22 cellular contexts compared by ENCODE assay signal in the genomic region with DNA sequence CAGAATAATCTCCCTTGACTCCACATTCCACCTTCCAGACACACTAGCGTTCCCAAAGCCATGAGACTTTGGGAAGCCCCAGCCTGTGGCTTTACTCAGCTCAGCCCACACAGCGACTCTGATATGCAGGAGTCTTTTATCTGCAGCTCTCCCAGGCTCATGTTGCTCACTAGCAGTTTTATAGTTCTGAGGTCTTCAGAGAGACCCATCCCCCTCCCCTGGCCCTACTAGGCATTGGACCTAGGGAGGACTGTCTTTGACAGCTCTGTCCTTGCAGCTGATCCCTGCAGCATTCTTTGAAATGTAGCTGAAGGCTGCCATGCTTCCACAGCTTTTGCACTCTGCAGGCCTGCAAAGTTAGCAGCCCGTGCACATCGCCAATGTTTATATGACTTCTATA. TPM values are rescaled to one million over a fixed set of nuclear protein-coding genes. Genes with fewer than 3 reads are reported as not detected.
DNase-seq lines count a peak whose midpoint lies in the region; ATAC-seq, FAIRE-seq and TF ChIP-seq lines count a peak whose summit lies in the region.
"Had no signal": no experiment of that assay in that cellular context is flagged by ENCODE, and none has a peak within 500 bp of the region (broad histone marks: within the 10 kb centered on the region; RNA-seq: fewer than 3 reads in every experiment).

No MANE protein-coding gene starts in this region.

- H3K9me3 ChIP-seq in H1 (ENCODE audit: insufficient read depth in 2 of 2, low read depth in 1 of 2, low read length in 1 of 2) = peaks cover 0 to 3% of the 10 kb centered on the region in 2 experiments; a peak in 1 of 4 replicates
- H3K9me3 ChIP-seq in neural progenitor cell (ENCODE audit: low read depth) = no peaks in the 10 kb centered on the region
- H3K9me3 ChIP-seq in body of pancreas = no peaks in the 10 kb centered on the region
- H3K9me3 ChIP-seq in mesenchymal stem cell (ENCODE audit: control insufficient read depth, low read length) = peaks cover 42% of the 10 kb centered on the region
- H3K9me3 ChIP-seq: HAP-1 had no signal

- H3K23ac ChIP-seq in H1 (ENCODE audit: insufficient read length) (no peak overlapping the region), mesenchymal stem cell (ENCODE audit: low read length in 2 of 2) (no peak overlapping the region)

- no peak overlapping the region for H2BK20ac ChIP-seq in H1 (ENCODE audit: low read length)

- no peaks in the 10 kb centered on the region for H3K4me1 ChIP-seq in H1 (replicated peaks in 1 of 4; ENCODE audit: control insufficient read depth in 3 of 4, insufficient read depth in 4 of 4, low read length in 3 of 4)
- H3K4me1 ChIP-seq in neural progenitor cell = no peaks in the 10 kb centered on the region
- no peaks in the 10 kb centered on the region for H3K4me1 ChIP-seq in body of pancreas
- no peaks in the 10 kb centered on the region for H3K4me1 ChIP-seq in mesenchymal stem cell (ENCODE audit: control insufficient read depth, insufficient read depth, low read depth, low read length)
- H3K4me1 ChIP-seq: BLaER1, HAP-1 had no signal

- no peak overlapping the region for H3K4me3 ChIP-seq in H1 (ENCODE audit: extremely low read depth in 1 of 4, insufficient read depth in 2 of 4, low read depth in 3 of 4, low read length in 4 of 4)
- H3K4me3 ChIP-seq in neural progenitor cell = no peak overlapping the region
- H3K4me3 ChIP-seq in dorsolateral prefrontal cortex = no peak overlapping the region
- no peak overlapping the region for H3K4me3 ChIP-seq in body of pancreas
- H3K4me3 ChIP-seq in mesenchymal stem cell (ENCODE audit: insufficient read depth in 1 of 2, low read depth in 1 of 2, low read length in 2 of 2) = no peak overlapping the region
- H3K4me3 ChIP-seq: BLaER1, HAP-1 had no signal

- peaks cover 11% of the 10 kb centered on the region for H3K9me3 Mint-ChIP-seq in neural progenitor cell

- H3K4me2 ChIP-seq in H1 (ENCODE audit: insufficient read depth in 1 of 2, low read depth in 2 of 2, low read length in 2 of 2) (no peak overlapping the region), neural progenitor cell (no peak overlapping the region), mesenchymal stem cell (ENCODE audit: low read length, poor library complexity, severe bottlenecking) (no peak overlapping the region)
- H3K4me2 ChIP-seq: BLaER1 had no signal

- H3K9ac ChIP-seq in H1 (replicated peaks in 1 of 4; ENCODE audit: extremely low read depth in 1 of 4, low read depth in 3 of 4, low read length in 3 of 4) (no peak overlapping the region), neural progenitor cell (no peak overlapping the region), mesenchymal stem cell (ENCODE audit: low read length) (no peak overlapping the region)
- H3K9ac ChIP-seq: BLaER1 had no signal

- CTCF ChIA-PET in H1 (lab: Charles Lee; ENCODE audit: partially characterized antibody) = interaction anchor here (0.7 kb wide), 1 partner anchor 982 kb away, joined by 3 read pairs; no protein-coding TSS in a partner anchor

- TF ChIP-seq CTCF in H1 (IDR thresholded peaks at IDR 0.05; ENCODE audit: control extremely low read depth in 1 of 3, insufficient read depth in 1 of 3, low read depth in 1 of 3, low read length in 3 of 3) (no peak), neural progenitor cell (IDR thresholded peaks at IDR 0.05) (no peak), dorsolateral prefrontal cortex (IDR thresholded peaks at IDR 0.05 in 54 of 56, conservative IDR thresholded peaks at IDR 0.05 in 2 of 56; ENCODE audit: low read depth in 1 of 56, partially characterized antibody in 56 of 56) (no peak), body of pancreas (IDR thresholded peaks at IDR 0.05) (no peak)

- H3K27me3 ChIP-seq in H1 (replicated peaks in 1 of 4; ENCODE audit: control insufficient read depth in 3 of 4, extremely low read depth in 1 of 4, insufficient read depth in 3 of 4, low read length in 3 of 4) (no peaks in the 10 kb centered on the region), neural progenitor cell (no peaks in the 10 kb centered on the region), dorsolateral prefrontal cortex (no peaks in the 10 kb centered on the region), body of pancreas (no peaks in the 10 kb centered on the region), mesenchymal stem cell (ENCODE audit: control insufficient read depth in 1 of 2, insufficient read depth in 1 of 2, low read length in 2 of 2) (no peaks in the 10 kb centered on the region)
- H3K27me3 ChIP-seq: BLaER1 had no signal

- POLR2A ChIA-PET in H1 (lab: Charles Lee; ENCODE audit: partially characterized antibody) = no interaction called here

- no peak overlapping the region for H4K5ac ChIP-seq in H1 (ENCODE audit: insufficient read length, low read depth, low read length)

- H3K4me1 Mint-ChIP-seq in neural progenitor cell = no peaks in the 10 kb centered on the region
- H3K4me1 Mint-ChIP-seq: CD14-positive monocyte; CD4-positive, alpha-beta memory T cell had no signal

- no peak overlapping the region for H3K14ac ChIP-seq in H1 (ENCODE audit: insufficient read length)
- no peak overlapping the region for H3K14ac ChIP-seq in mesenchymal stem cell (ENCODE audit: low read length in 2 of 2)

- H3K4ac ChIP-seq in H1 (replicated peaks; ENCODE audit: insufficient read length, low read depth, low read length) = no peak overlapping the region
- H3K4ac ChIP-seq in mesenchymal stem cell (ENCODE audit: low read depth in 1 of 2, low read length in 2 of 2) = no peak overlapping the region

- H3K79me1 ChIP-seq in H1 (ENCODE audit: low read depth, low read length) (no peaks in the 10 kb centered on the region), mesenchymal stem cell (replicated peaks; ENCODE audit: low read length, poor library complexity, severe bottlenecking) (no peaks in the 10 kb centered on the region)

- H3K79me2 ChIP-seq in H1 (ENCODE audit: control insufficient read depth in 1 of 2, insufficient read depth in 2 of 2, low read length in 2 of 2) = no peaks in the 10 kb centered on the region
- no peaks in the 10 kb centered on the region for H3K79me2 ChIP-seq in neural progenitor cell (ENCODE audit: low read depth)

- H2BK5ac ChIP-seq in H1 (ENCODE audit: low read depth, low read length) (no peak overlapping the region), mesenchymal stem cell (ENCODE audit: low read depth, low read length, poor library complexity, severe bottlenecking) (no peak overlapping the region)

- H3K18ac ChIP-seq in H1 (ENCODE audit: extremely low read depth, low read length) (no peak overlapping the region), mesenchymal stem cell (ENCODE audit: low read depth in 1 of 2, low read length in 2 of 2) (no peak overlapping the region)

- H3K4me3 Mint-ChIP-seq in neural progenitor cell = peak overlapping the region; percentile 41
- H3K4me3 Mint-ChIP-seq: CD14-positive monocyte; CD4-positive, alpha-beta memory T cell had no signal

- H3K27ac ChIP-seq in H1 (ENCODE audit: low read depth, low read length) (no peak overlapping the region), neural progenitor cell (no peak overlapping the region), dorsolateral prefrontal cortex (no peak overlapping the region), body of pancreas (no peak overlapping the region), mesenchymal stem cell (ENCODE audit: low read length, poor library complexity, severe bottlenecking) (no peak overlapping the region)
- H3K27ac ChIP-seq: 22Rv1, BLaER1 had no signal

- ATAC-seq in body of pancreas = no peak

- H2BK15ac ChIP-seq in H1 (ENCODE audit: low read length) = no peak overlapping the region
- no peak overlapping the region for H2BK15ac ChIP-seq in mesenchymal stem cell (ENCODE audit: low read depth, poor library complexity, severe bottlenecking)

- TF ChIP-seq POLR2A in H1 (IDR thresholded peaks at IDR 0.05; ENCODE audit: control extremely low read depth in 1 of 2, low read depth in 2 of 2, low read length in 2 of 2) (no peak), body of pancreas (IDR thresholded peaks at IDR 0.05) (no peak)

- DNase-seq in A172 (ENCODE audit: low spot score) (peak; percentile 2), H1 (ENCODE audit: low read depth in 1 of 2, low spot score in 2 of 2) (no peak), islet precursor cell (peak; percentile 63), neural progenitor cell (ENCODE audit: low spot score) (no peak), dorsolateral prefrontal cortex (no peak), body of pancreas (no peak), mesenchymal stem cell (no peak)
- DNase-seq: CD4-positive, alpha-beta memory T cell; DMS153; DMS79; GDM1 had no signal

- TF ChIP-seq EP300 in H1 (IDR thresholded peaks at IDR 0.05; ENCODE audit: borderline replicate concordance in 1 of 2, low read depth in 2 of 2, low read length in 2 of 2) = no peak

- no peaks in the 10 kb centered on the region for H3F3A ChIP-seq in neural progenitor cell (ENCODE audit: low read depth)

- TF ChIP-seq RAD21 in H1 (IDR thresholded peaks at IDR 0.05 in 1 of 2, conservative IDR thresholded peaks at IDR 0.05 in 1 of 2; ENCODE audit: low read depth in 2 of 2, low read length in 2 of 2) = no peak

- no peaks in the 10 kb centered on the region for H3K23me2 ChIP-seq in H1 (ENCODE audit: low read depth, low read length)

- H4K91ac ChIP-seq in H1 (replicated peaks; ENCODE audit: insufficient read length, low read length) (no peak overlapping the region), mesenchymal stem cell (ENCODE audit: low read length) (no peak overlapping the region)

- FAIRE-seq in H1 (lab: Jason Lieb, UNC) = no peak
- FAIRE-seq: GM12892, GM18507 had no signal

- H4K20me1 ChIP-seq in H1 (replicated peaks in 1 of 2; ENCODE audit: control insufficient read depth in 1 of 2, insufficient read depth in 2 of 2, low read length in 2 of 2) = no peaks in the 10 kb centered on the region
- H4K20me1 ChIP-seq in neural progenitor cell (ENCODE audit: low read depth) = no peaks in the 10 kb centered on the region
- H4K20me1 ChIP-seq: BLaER1 had no signal

- no peaks in the 10 kb centered on the region for H3K36me3 ChIP-seq in H1 (ENCODE audit: control insufficient read depth in 2 of 4, insufficient read depth in 4 of 4, low read length in 3 of 4)
- H3K36me3 ChIP-seq in neural progenitor cell = no peaks in the 10 kb centered on the region
- no peaks in the 10 kb centered on the region for H3K36me3 ChIP-seq in body of pancreas (replicated peaks in 1 of 2; ENCODE audit: insufficient read depth in 1 of 2, low read depth in 2 of 2)
- H3K36me3 ChIP-seq in mesenchymal stem cell (ENCODE audit: control insufficient read depth in 1 of 2, insufficient read depth in 2 of 2, low read depth in 1 of 2, low read length in 2 of 2) = no peaks in the 10 kb centered on the region
- H3K36me3 ChIP-seq: BLaER1, HAP-1 had no signal

- WGBS in H1 (ENCODE audit: extremely low coverage in 1 of 2, insufficient coverage in 1 of 2, insufficient read length in 1 of 2, insufficient replicate concordance in 2 of 2, low coverage in 1 of 2, low lambda C conversion rate in 2 of 2, missing lambda C conversion rate in 1 of 2), 2 experiments = 92% methylated on average over 4 of the region's 4 CpGs; no CpG with 5 or more reads in 1 of the 2 experiments
- WGBS in body of pancreas, 2 donors = 68 to 80% methylated on average over 4 of the region's 4 CpGs
- WGBS in mesenchymal stem cell = 72% methylated on average over 4 of the region's 4 CpGs

- H3K36me3 Mint-ChIP-seq in neural progenitor cell = no peaks in the 10 kb centered on the region
- H3K36me3 Mint-ChIP-seq: CD14-positive monocyte; CD4-positive, alpha-beta memory T cell had no signal

- H3K27ac Mint-ChIP-seq in neural progenitor cell = no peak overlapping the region
- H3K27ac Mint-ChIP-seq: CD4-positive, alpha-beta memory T cell had no signal

- H2BK12ac ChIP-seq in H1 (ENCODE audit: low read depth, low read length) (no peak overlapping the region), mesenchymal stem cell (ENCODE audit: low read length in 2 of 2) (no peak overlapping the region)

- no peak overlapping the region for H4K8ac ChIP-seq in H1 (ENCODE audit: extremely low read depth, insufficient read depth, low read length)
- no peak overlapping the region for H4K8ac ChIP-seq in mesenchymal stem cell (ENCODE audit: low read length)

- H3K56ac ChIP-seq in H1 (replicated peaks; ENCODE audit: insufficient read length, low read depth, low read length) = no peak overlapping the region

- no peaks in the 10 kb centered on the region for H3K27me3 Mint-ChIP-seq in neural progenitor cell (ENCODE audit: insufficient read depth, low read depth)
- H3K27me3 Mint-ChIP-seq: CD4-positive, alpha-beta memory T cell had no signal

- H2AFZ ChIP-seq in H1 (ENCODE audit: low read length) (peak overlapping the region; percentile 53; the same call in 1 of the 2 replicates), neural progenitor cell (replicated peaks) (no peak overlapping the region), mesenchymal stem cell (ENCODE audit: low read depth, low read length) (no peak overlapping the region)

- no peak overlapping the region for H2AK5ac ChIP-seq in H1 (ENCODE audit: low read depth, low read length)
- no peak overlapping the region for H2AK5ac ChIP-seq in mesenchymal stem cell (ENCODE audit: low read length, severe bottlenecking)

- intact Hi-C loops in dorsolateral prefrontal cortex (cut with DNase I) (no loop called here), body of pancreas (cut with DNase I) (no loop called here)

- H2BK120ac ChIP-seq in H1 (replicated peaks; ENCODE audit: low read depth, low read length) = no peak overlapping the region
- H2BK120ac ChIP-seq in mesenchymal stem cell (ENCODE audit: low read depth, low read length) = no peak overlapping the region

RNA-seq across cellular contexts. Expression of a gene that starts 19.9 kb away (rescaled TPM):
- total RNA-seq in A172 (2014; rRNA removed; shearing (Covaris generic)) = not detected in 2 replicates
- not detected in 2 replicates for total RNA-seq in H1 (2021; fragmentation: NEBNext Ultra II Directional; extraction: Animal tissue kit (Norgen Biotek cat#: 25700))
- polyA plus RNA-seq in H1 (2011; rRNA removed) = not detected in 2 replicates
- not detected for polyA plus RNA-seq in H1 (2011; cell fraction: cytosol; rRNA removed)
- polyA plus RNA-seq in H1 (2011; cell fraction: nucleus; rRNA removed) = not detected
- not detected in 4 replicates for polyA plus RNA-seq in H1 (2012, experiment 1 of 2)
- polyA plus RNA-seq in H1 (2012, experiment 2 of 2) = not detected
- not detected for polyA plus RNA-seq in H1 (2013, experiment 1 of 2)
- not detected for polyA plus RNA-seq in H1 (2013, experiment 2 of 2)
- not detected in 2 replicates for polyA minus RNA-seq in H1 (2011; rRNA and poly(A)+ RNA removed)
- polyA minus RNA-seq in H1 (2011; cell fraction: cytosol; rRNA and poly(A)+ RNA removed) = not detected
- not detected for polyA minus RNA-seq in H1 (2011; cell fraction: nucleus; rRNA and poly(A)+ RNA removed)
- total RNA-seq in neural progenitor cell (ENCODE audit: low replicate concordance) = not detected in 2 replicates
- not detected for total RNA-seq in dorsolateral prefrontal cortex
- total RNA-seq in body of pancreas = not detected
- polyA plus RNA-seq in mesenchymal stem cell (2013, experiment 1 of 2) = not detected
- not detected for polyA plus RNA-seq in mesenchymal stem cell (2013, experiment 2 of 2)
- total RNA-seq: A673; CD4-positive, alpha-beta memory T cell; Daoy; H4; HT-29 had no signal
- polyA plus RNA-seq: AG04450; CD14-positive monocyte; CD4-positive, alpha-beta memory T cell had no signal

Comparison
In these comparisons a context has a peak if more than half of its experiments do, and no peak if none do; other contexts are left out.
1. DNase-seq: peak in A172 (single experiment) and islet precursor cell (single experiment); none in H1 (0 of 2), neural progenitor cell (single experiment), dorsolateral prefrontal cortex (0 of 10), body of pancreas (0 of 4) and mesenchymal stem cell (single experiment).